Comparison of ENCODE assay signal across 1 cellular context in genomic region chr2:27737676-27738348, GRCh38.
TF ChIP-seq lines count a peak whose summit lies in the region.

No MANE protein-coding gene starts in this region.

TF ChIP-seq in HepG2, 621 proteins besides CTCF, POLR2A, EP300 and RAD21 (continued from another document and continues in another):
- peak; percentile 68; the same call in 1 of the 2 replicates for TF ChIP-seq HIC2 (CRISPR knock-in tag; IDR thresholded peaks at IDR 0.05; ENCODE audit: low read depth)
- TF ChIP-seq NCOR1 (IDR thresholded peaks at IDR 0.05; ENCODE audit: borderline replicate concordance, low read length), result no peak; the same call in 1 of the 2 replicates
- peak; percentile 70; the same call in 1 of the 2 replicates for TF ChIP-seq ZNF337 (CRISPR knock-in tag; IDR thresholded peaks at IDR 0.05; ENCODE audit: borderline replicate concordance, low read depth)
- TF ChIP-seq ZFX (CRISPR knock-in tag; IDR thresholded peaks at IDR 0.05; ENCODE audit: low read depth), result peak; percentile 95
- no peak for TF ChIP-seq ZSCAN20 (CRISPR knock-in tag; IDR thresholded peaks at IDR 0.05; ENCODE audit: borderline replicate concordance)
- TF ChIP-seq CAMTA2 (CRISPR knock-in tag; IDR thresholded peaks at IDR 0.05; ENCODE audit: borderline replicate concordance), result no peak
- no peak for TF ChIP-seq AKNA (CRISPR knock-in tag; IDR thresholded peaks at IDR 0.05; ENCODE audit: borderline replicate concordance)
- no peak for TF ChIP-seq ATRX (CRISPR knock-in tag; IDR thresholded peaks at IDR 0.05; ENCODE audit: borderline replicate concordance)
- no peak for TF ChIP-seq PHB2 (IDR thresholded peaks at IDR 0.05; ENCODE audit: partially characterized antibody)
- TF ChIP-seq ZNF780A (CRISPR knock-in tag; IDR thresholded peaks at IDR 0.05), result no peak; the same call in 1 of the 2 replicates
- 0 out of 2 replicates have a peak, but pooled peaks have one; percentile 17 for TF ChIP-seq ZNF160 (CRISPR knock-in tag; IDR thresholded peaks at IDR 0.05)
- TF ChIP-seq TGIF2 (CRISPR knock-in tag; IDR thresholded peaks at IDR 0.05), result no peak
- TF ChIP-seq GPN1 (CRISPR knock-in tag; IDR thresholded peaks at IDR 0.05; ENCODE audit: borderline replicate concordance), result no peak
- TF ChIP-seq TFAP4 (IDR thresholded peaks at IDR 0.05; ENCODE audit: borderline replicate concordance, low read depth), result peak; percentile 79; the same call in 1 of the 2 replicates
- TF ChIP-seq EHMT2 (IDR thresholded peaks at IDR 0.05; ENCODE audit: borderline replicate concordance, low read depth, low read length), result no peak
- no peak for TF ChIP-seq MYNN (CRISPR knock-in tag; IDR thresholded peaks at IDR 0.05; ENCODE audit: low read depth)
- peak; percentile 36; the same call in 1 of the 2 replicates for TF ChIP-seq ZNF281 (CRISPR knock-in tag; IDR thresholded peaks at IDR 0.05; ENCODE audit: borderline replicate concordance)
- no peak; the same call in 1 of the 2 replicates for TF ChIP-seq ZHX1 (CRISPR knock-in tag; IDR thresholded peaks at IDR 0.05; ENCODE audit: low read depth)
- TF ChIP-seq ZNF225 (CRISPR knock-in tag; IDR thresholded peaks at IDR 0.05), result no peak
- no peak for TF ChIP-seq ZNF564 (CRISPR knock-in tag; IDR thresholded peaks at IDR 0.05)
- TF ChIP-seq RERE (CRISPR knock-in tag; IDR thresholded peaks at IDR 0.05; ENCODE audit: low read depth), result no peak
- TF ChIP-seq ZKSCAN5 (CRISPR knock-in tag; IDR thresholded peaks at IDR 0.05), result no peak
- TF ChIP-seq ZNF615 (CRISPR knock-in tag; IDR thresholded peaks at IDR 0.05; ENCODE audit: borderline replicate concordance), result no peak
- peak; percentile 36; the same call in 1 of the 2 replicates for TF ChIP-seq TFE3 (CRISPR knock-in tag; IDR thresholded peaks at IDR 0.05)
- no peak for TF ChIP-seq CREB3 (CRISPR knock-in tag; IDR thresholded peaks at IDR 0.05)
- TF ChIP-seq ETV6 (CRISPR knock-in tag; conservative IDR thresholded peaks at IDR 0.05), result no peak
- no peak for TF ChIP-seq SP5 (CRISPR knock-in tag; IDR thresholded peaks at IDR 0.05; ENCODE audit: borderline replicate concordance, low read depth)
- TF ChIP-seq E2F5 (CRISPR knock-in tag; conservative IDR thresholded peaks at IDR 0.05), result no peak
